1 cellular context compared by ENCODE assay signal in genomic region chr15:23532019-23532418, GRCh38.
TF ChIP-seq lines count a peak whose summit lies in the region.

No MANE protein-coding gene starts in this region.

TF ChIP-seq in H1, 55 proteins besides CTCF, POLR2A, EP300 and RAD21:
- TF ChIP-seq MAFK (IDR thresholded peaks at IDR 0.05; ENCODE audit: low read depth, low read length) (no peak), SAP30 (IDR thresholded peaks at IDR 0.05; ENCODE audit: insufficient read depth, insufficient replicate concordance, low read length) (no peak), RNF2 (IDR thresholded peaks at IDR 0.05; ENCODE audit: borderline replicate concordance, low read depth, low read length, missing control alignments, poor library complexity, severe bottlenecking) (no peak), ZNF274 (IDR thresholded peaks at IDR 0.05; ENCODE audit: borderline replicate concordance, extremely low read depth, low read length) (no peak), KDM1A (IDR thresholded peaks at IDR 0.05; ENCODE audit: borderline replicate concordance, low read length) (no peak), TBP (IDR thresholded peaks at IDR 0.05; ENCODE audit: low read depth, low read length) (peak; percentile 49), POLR2AphosphoS5 (IDR thresholded peaks at IDR 0.05; ENCODE audit: low read depth, low read length) (no peak), E2F6 (IDR thresholded peaks at IDR 0.05) (no peak)
